In the genomic region with DNA sequence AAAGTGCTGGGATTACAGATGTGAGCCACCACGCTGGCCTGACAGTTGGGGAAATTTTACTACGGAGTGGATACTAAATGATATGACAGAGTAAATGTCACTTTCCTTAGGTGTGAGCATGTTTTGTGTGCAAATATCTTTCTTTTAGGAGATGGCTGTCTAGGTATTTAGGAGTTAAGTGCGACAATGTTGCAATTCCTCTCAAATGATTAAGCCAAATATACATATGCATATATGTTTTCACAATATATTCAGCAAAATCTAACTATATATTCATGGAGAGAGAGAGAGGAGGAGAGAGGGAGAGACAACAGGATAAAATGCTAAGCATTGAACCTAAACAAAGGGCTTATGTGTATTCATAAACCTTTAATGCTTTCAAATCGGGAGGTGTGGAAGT, we compare ENCODE assay signal across 34 cellular contexts.
"Had no signal": no experiment of that assay in that cellular context is flagged by ENCODE, and none has a peak within 500 bp of the region (broad histone marks: within the 10 kb centered on the region; RNA-seq: fewer than 3 reads in every experiment).

No MANE protein-coding gene starts in this region.

- DNase-seq: Karpas-422, Kasumi-1, MG63, MM.1S, MV-4-11, NCI-H1048, NCI-H1092, NCI-H1092 treated with DMSO at 0.1 percent for 48 hours, NCI-H1105, NCI-H1105 treated with DMSO at 0.1 percent for 48 hours, NCI-H1417, NCI-H1417 treated with DMSO at 0.1 percent for 48 hours, NCI-H1436, NCI-H1436 treated with DMSO at 0.1 percent for 48 hours, NCI-H146, NCI-H1694, NCI-H1694 treated with DMSO at 0.1 percent for 48 hours, NCI-H187, NCI-H187 treated with DMSO at 0.1 percent for 48 hours, NCI-H1930, NCI-H2029, NCI-H2029 treated with DMSO at 0.1 percent for 48 hours, NCI-H2081, NCI-H2081 treated with DMSO at 0.1 percent for 48 hours, NCI-H2107, NCI-H2171, NCI-H2171 treated with DMSO at 0.1 percent for 48 hours, NCI-H2227 treated with DMSO at 0.1 percent for 48 hours, NCI-H226, NCI-H345, NCI-H446, NCI-H446 treated with DMSO at 0.1 percent for 48 hours, NCI-H510A, NCI-H510A treated with DMSO at 0.1 percent for 48 hours had no signal

- H3K4me3 ChIP-seq: MG63 had no signal

- H3K27me3 ChIP-seq: MG63 had no signal

- H3K9me3 ChIP-seq: MG63 had no signal
